In genomic region chr6:34756513-34756856, GRCh38 we compare ENCODE assay signal across 8 cellular contexts. TPM values are rescaled to one million over a fixed set of nuclear protein-coding genes. Genes with fewer than 3 reads are reported as not detected.
DNase-seq lines count a peak whose midpoint lies in the region; ATAC-seq, FAIRE-seq and TF ChIP-seq lines count a peak whose summit lies in the region.
"Not testable (repeated sequence)": the region's sequence is repeated elsewhere in the genome, so short reads cannot be mapped to it uniquely, and the experiment has no call there.

No MANE protein-coding gene starts in this region.

- H3K27ac ChIP-seq in hepatocyte (peak overlapping the region; percentile 92), pancreas (peak overlapping the region; percentile 85 to 97 (median 90)), testis (peak overlapping the region; percentile 77 to 91)

- H3K79me2 ChIP-seq in hepatocyte = peaks cover 37% of the 10 kb centered on the region

- not testable (repeated sequence) for H3K4me1 ChIP-seq in hepatocyte (ENCODE audit: insufficient read depth); pancreas; testis

- H3K9me3 ChIP-seq in hepatocyte (ENCODE audit: low read depth); pancreas; testis: not testable (repeated sequence)

- not testable (repeated sequence) for H3K36me3 ChIP-seq in bronchial epithelial cell (ENCODE audit: control insufficient read depth, insufficient read depth, low read length); hepatocyte (replicated peaks; ENCODE audit: insufficient read depth, low read depth); pancreas; testis (ENCODE audit: low read depth, missing control alignments)

- intact Hi-C loops in pancreas (cut with DNase I) = not testable (repeated sequence)
- intact Hi-C loops in testis (cut with DNase I; ENCODE audit: low total_unique reads) = loop anchor here (5.0 kb wide), 1 partner anchor 59 kb away; the partner anchor contains the start of gene ILRUN

- 75% methylated on average over 17 of the region's 17 CpGs for WGBS in hepatocyte (ENCODE audit: low lambda C conversion rate, missing lambda C conversion rate)
- WGBS in pancreas, 2 donors = 14 to 22% methylated on average over 17 of the region's 17 CpGs
- WGBS in testis, 2 donors = 19 to 30% methylated on average over 15 to 17 of the region's 17 CpGs

- H3K9me2 ChIP-seq in hepatocyte (replicated peaks; ENCODE audit: insufficient read depth) = not testable (repeated sequence)

- TF ChIP-seq CTCF in bronchial epithelial cell (IDR thresholded peaks at IDR 0.05; ENCODE audit: insufficient read depth, low read length, severe bottlenecking) = peak; percentile 41
- TF ChIP-seq CTCF in hepatocyte (IDR thresholded peaks at IDR 0.05; ENCODE audit: poor library complexity) = peak; percentile 31
- peak in 1 of 4 donors; percentile 16 for TF ChIP-seq CTCF in pancreas (IDR thresholded peaks at IDR 0.05)
- peak; percentile 35 to 45 (median 43) for TF ChIP-seq CTCF in testis (IDR thresholded peaks at IDR 0.05)

- peak overlapping the region; percentile 71 for H3K4me2 ChIP-seq in hepatocyte

- ATAC-seq in activated CD4-positive, CD25-positive, alpha-beta regulatory T cell treated with anti-CD3 and anti-CD28 coated beads, Interleukin-2, amount 50 U/mL, for 24 hours = peak; percentile 23 to 42
- ATAC-seq in pancreas = peak; percentile 40 to 69 (median 54)

- H3K4me3 ChIP-seq in Jurkat, Clone E6-1 (ENCODE audit: low read length) = peak overlapping the region; percentile 82
- H3K4me3 ChIP-seq in bronchial epithelial cell (ENCODE audit: low read depth, low read length) = peak overlapping the region; percentile 53
- peak overlapping the region; percentile 10 for H3K4me3 ChIP-seq in hepatocyte
- peak overlapping the region; percentile 29 to 82 (median 57) for H3K4me3 ChIP-seq in pancreas
- H3K4me3 ChIP-seq in testis = peak overlapping the region; percentile 63 to 75

- H4K20me1 ChIP-seq in hepatocyte (ENCODE audit: insufficient read depth, poor library complexity, severe bottlenecking) = not testable (repeated sequence)

- not testable (repeated sequence) for TF ChIP-seq POLR2A in testis (IDR thresholded peaks at IDR 0.05)

- not testable (repeated sequence) for FAIRE-seq in bronchial epithelial cell (lab: Jason Lieb, UNC); pancreas (lab: Jason Lieb, UNC)

- H3K27me3 ChIP-seq in bronchial epithelial cell (ENCODE audit: control insufficient read depth, insufficient read depth, low read length); hepatocyte; pancreas; testis: not testable (repeated sequence)

- DNase-seq in EH (ENCODE audit: low read depth) = peak; percentile 20
- peak; percentile 72 for DNase-seq in Jurkat, Clone E6-1 (ENCODE audit: low read depth, low spot score)
- DNase-seq in NCI-H82 (lab: John Stamatoyannopoulos, UW) = peak; percentile 64
- DNase-seq in bronchial epithelial cell (ENCODE audit: low read depth) = peak; percentile 20
- DNase-seq in hepatocyte (ENCODE audit: low spot score) = not testable (repeated sequence)
- peak in 1 of 6 donors; percentile 17 for DNase-seq in pancreas
- DNase-seq in testis = peak; percentile 38

- peak overlapping the region; percentile 80 for H2AFZ ChIP-seq in hepatocyte

RNA-seq across cellular contexts. Expression of gene SNRPC, which starts 0.8 kb away (rescaled TPM):
- 410 TPM for polyA plus RNA-seq in Jurkat, Clone E6-1 (2012; ENCODE audit: insufficient read depth, insufficient read length)
- 46.6 and 62.6 TPM in 2 replicates for total RNA-seq in bronchial epithelial cell
- 86.9 and 95.2 TPM in 2 replicates for total RNA-seq in hepatocyte
- polyA plus RNA-seq in hepatocyte = 224 and 256 TPM in 2 replicates
- total RNA-seq in pancreas = 10 to 100 TPM; 18.6 to 39.7 (median 28.7) TPM
- polyA plus RNA-seq in pancreas = 10 to 100 TPM; 49.0 to 73.3 TPM
- total RNA-seq in testis = 100 to 1,000 TPM; 130 to 131 TPM
- 300 TPM for polyA plus RNA-seq in testis (ENCODE audit: insufficient read depth, low read depth, low replicate concordance)

RNA-seq across cellular contexts. Expression of gene BLTP3A, which starts 35.4 kb away (rescaled TPM):
- polyA plus RNA-seq in Jurkat, Clone E6-1 (2012; ENCODE audit: insufficient read depth, insufficient read length) = 9.1 TPM
- total RNA-seq in bronchial epithelial cell (7.8 and 8.2 TPM in 2 replicates), hepatocyte (11.7 and 14.3 TPM in 2 replicates), pancreas (10 to 100 TPM in 2 of 6 donors, 1 to 10 TPM in 4; 7.4 to 14.4 (median 9.6) TPM), testis (10 to 100 TPM; 37.0 to 44.1 TPM)
- polyA plus RNA-seq in hepatocyte (3.2 and 3.3 TPM in 2 replicates), pancreas (1 to 10 TPM; 2.5 to 2.9 TPM), testis (ENCODE audit: insufficient read depth, low read depth, low replicate concordance) (34.6 TPM)

RNA-seq across cellular contexts. Expression of gene ILRUN, which starts 59.9 kb away (rescaled TPM):
- polyA plus RNA-seq in Jurkat, Clone E6-1 (2012; ENCODE audit: insufficient read depth, insufficient read length) = 47.0 TPM
- total RNA-seq in bronchial epithelial cell = 62.1 and 64.9 TPM in 2 replicates
- total RNA-seq in hepatocyte = 55.0 and 61.3 TPM in 2 replicates
- polyA plus RNA-seq in hepatocyte = 12.7 and 17.8 TPM in 2 replicates
- total RNA-seq in pancreas = 10 to 100 TPM; 18.7 to 32.9 (median 25.2) TPM
- 10 to 100 TPM; 14.6 to 16.7 TPM for polyA plus RNA-seq in pancreas
- total RNA-seq in testis = 10 to 100 TPM; 82.4 to 91.2 TPM
- polyA plus RNA-seq in testis (ENCODE audit: insufficient read depth, low read depth, low replicate concordance) = 101 TPM

Comparison
In these comparisons a context has a peak if more than half of its experiments do, and no peak if none do; other contexts are left out.
1. H3K4me3 ChIP-seq: peak in every context shown above with its lines; median percentile 82 in Jurkat, Clone E6-1; 69 in testis; 57 in pancreas; 53 in bronchial epithelial cell; 10 in hepatocyte.